1 cellular context compared by ENCODE assay signal in genomic region chr7:104207731-104208420, GRCh38.
TF ChIP-seq lines count a peak whose summit lies in the region.

Gene ORC5 (minus strand): TSS chr7:104208013. CDS start chr7:104207904, 109 bp downstream.

TF ChIP-seq in IMR-90, 13 proteins besides CTCF, POLR2A, EP300 and RAD21:
- 0 out of 2 replicates have a peak, but pooled peaks have one; percentile 13 for TF ChIP-seq BHLHE40 (IDR thresholded peaks at IDR 0.05; ENCODE audit: low read depth, low read length)
- no peak for TF ChIP-seq USF2 (IDR thresholded peaks at IDR 0.05; ENCODE audit: low read depth, low read length)
- peak; percentile 85 for TF ChIP-seq CEBPB (IDR thresholded peaks at IDR 0.05; ENCODE audit: low read depth, low read length)
- no peak for TF ChIP-seq MAZ (IDR thresholded peaks at IDR 0.05; ENCODE audit: borderline replicate concordance, low read depth, low read length)
- TF ChIP-seq RCOR1 (IDR thresholded peaks at IDR 0.05; ENCODE audit: insufficient replicate concordance, low read length): peak; percentile 57
- peak; percentile 77; the same call in 1 of the 2 replicates for TF ChIP-seq MXI1 (IDR thresholded peaks at IDR 0.05; ENCODE audit: borderline replicate concordance, low read depth, low read length)
